2 cellular contexts compared by ENCODE assay signal in genomic region chr11:130414107-130415088, GRCh38.
TF ChIP-seq lines count a peak whose summit lies in the region.

No MANE protein-coding gene starts in this region.

TF ChIP-seq in A549, 52 proteins besides CTCF, POLR2A, EP300 and RAD21:
- TF ChIP-seq BHLHE40 (IDR thresholded peaks at IDR 0.05; ENCODE audit: low read depth, low read length) (no peak), CHD2 (IDR thresholded peaks at IDR 0.05; ENCODE audit: low read length, partially characterized antibody) (no peak), HOXB5 (CRISPR knock-in tag; IDR thresholded peaks at IDR 0.05) (no peak), MYC (IDR thresholded peaks at IDR 0.05; ENCODE audit: borderline replicate concordance, low read length) (no peak), FOXS1 (CRISPR knock-in tag; IDR thresholded peaks at IDR 0.05) (no peak), TFCP2L1 (CRISPR knock-in tag; IDR thresholded peaks at IDR 0.05) (no peak), HES2 (IDR thresholded peaks at IDR 0.05) (no peak), NPAS2 (CRISPR knock-in tag; IDR thresholded peaks at IDR 0.05; ENCODE audit: borderline replicate concordance) (no peak), NR3C1 (IDR thresholded peaks at IDR 0.05) (no peak), FOSL2 (IDR thresholded peaks at IDR 0.05) (no peak), FOSL2 (CRISPR knock-in tag; IDR thresholded peaks at IDR 0.05) (no peak), SMC3 (IDR thresholded peaks at IDR 0.05) (no peak), ZC3H11A (IDR thresholded peaks at IDR 0.05) (no peak), ZNF302 (CRISPR knock-in tag; IDR thresholded peaks at IDR 0.05) (no peak)

TF ChIP-seq in H1, 55 proteins besides CTCF, POLR2A, EP300 and RAD21:
- TF ChIP-seq HDAC2 (IDR thresholded peaks at IDR 0.05; ENCODE audit: borderline replicate concordance in 1 of 2, low read depth in 2 of 2, low read length in 2 of 2) (no peak), SIN3A (conservative IDR thresholded peaks at IDR 0.05 in 1 of 2, IDR thresholded peaks at IDR 0.05 in 1 of 2; ENCODE audit: low read depth in 1 of 2, low read length in 2 of 2) (no peak), GABPA (IDR thresholded peaks at IDR 0.05; ENCODE audit: borderline replicate concordance, insufficient read depth, low read length) (no peak), TAF7 (optimal IDR thresholded peaks at IDR 0.05; ENCODE audit: borderline replicate concordance, low read depth, low read length) (no peak), SRF (IDR thresholded peaks at IDR 0.05; ENCODE audit: low read depth, low read length) (no peak), NANOG (IDR thresholded peaks at IDR 0.05; ENCODE audit: insufficient read depth, low read depth, low read length, poor library complexity, severe bottlenecking) (no peak), TEAD4 (IDR thresholded peaks at IDR 0.05; ENCODE audit: low read depth, low read length) (no peak)
